Comparison of ENCODE assay signal across 9 cellular contexts in the genomic region with DNA sequence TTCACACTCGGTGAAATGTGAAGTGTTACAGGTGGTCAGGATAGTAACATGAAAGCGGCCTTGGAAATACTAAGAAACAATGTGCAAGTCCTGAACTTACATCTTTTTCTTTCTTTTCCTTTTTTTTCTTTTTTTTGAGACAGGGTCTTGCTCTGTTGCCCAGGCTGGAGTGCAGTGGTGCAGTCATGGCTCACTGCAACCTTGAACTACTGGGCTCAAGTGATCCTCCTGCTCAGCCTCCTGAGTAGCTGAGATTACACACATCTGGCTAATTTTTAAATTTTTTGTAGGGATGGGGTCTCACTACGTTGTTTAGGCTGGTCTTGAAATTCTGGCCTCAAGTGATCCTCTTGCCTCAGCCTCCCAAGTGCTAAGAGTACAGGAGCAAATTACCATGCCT.
"Had no signal": no experiment of that assay in that cellular context is flagged by ENCODE, and none has a peak within 500 bp of the region (broad histone marks: within the 10 kb centered on the region; RNA-seq: fewer than 3 reads in every experiment).

No MANE protein-coding gene starts in this region.

- H3K9me3 ChIP-seq: HAP-1 had no signal

- H3K27ac Mint-ChIP-seq: HFFc6, IgD-negative memory B cell had no signal

- DNase-seq: GM23248, GOT3, H7, HFFc6, KG1 had no signal

- H2AFZ ChIP-seq: GM23248 had no signal

- H3K9me3 Mint-ChIP-seq: HFFc6, IgD-negative memory B cell had no signal

- H3K4me3 Mint-ChIP-seq: HFFc6, IgD-negative memory B cell had no signal

- H3K4me1 ChIP-seq: HAP-1 had no signal

- H3K4me1 Mint-ChIP-seq: IgD-negative memory B cell had no signal

- H3K9ac ChIP-seq: GM23248 had no signal

- ATAC-seq: HCT116 had no signal

- H3K36me3 ChIP-seq: HAP-1 had no signal

- H3K27ac ChIP-seq: GM23248, HL-60 had no signal

- H3K4me3 ChIP-seq: GM23248, HAP-1 had no signal
